In the genomic region with DNA sequence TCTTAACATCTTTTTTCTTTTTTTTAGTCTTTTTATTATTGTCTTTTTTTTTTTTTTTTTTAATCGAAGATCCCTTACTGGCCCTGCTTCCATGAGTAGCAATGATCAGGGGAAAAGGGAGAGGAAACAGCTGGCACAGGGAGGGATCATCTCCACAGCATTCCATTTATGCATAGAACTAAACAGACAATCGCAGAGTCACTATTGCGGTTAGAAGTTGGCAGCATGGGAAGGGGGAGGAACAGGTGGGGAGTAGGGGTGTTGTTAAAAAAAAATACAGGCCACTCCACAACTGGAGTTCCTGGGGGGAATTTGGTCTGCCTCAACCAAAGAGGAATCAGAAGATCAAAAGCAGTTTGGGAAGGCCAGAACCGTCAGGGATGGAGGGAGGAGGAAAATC, we compare ENCODE assay signal across 38 cellular contexts. TPM values are rescaled to one million over a fixed set of nuclear protein-coding genes. Genes with fewer than 3 reads are reported as not detected.
"Had no signal": no experiment of that assay in that cellular context is flagged by ENCODE, and none has a peak within 500 bp of the region (broad histone marks: within the 10 kb centered on the region; RNA-seq: fewer than 3 reads in every experiment).

No MANE protein-coding gene starts in this region.

- H3K4me3 ChIP-seq: ascending aorta, coronary artery, dorsolateral prefrontal cortex, gastroesophageal sphincter, neural progenitor cell, testis, transverse colon had no signal

- H3K4me2 ChIP-seq: neural progenitor cell had no signal

- DNase-seq: activated CD4-positive, alpha-beta memory T cell treated with anti-CD3 and anti-CD28 coated beads for 36 hours; activated CD4-positive, alpha-beta T cell treated with anti-CD3 and anti-CD28 coated beads, Interleukin-2, amount 10 ng/mL, durations not matched to agents 24 days and 14 days; activated CD8-positive, alpha-beta memory T cell treated with anti-CD3 and anti-CD28 coated beads, Interleukin-2, amount 50 U/mL, for 4 hours; activated effector memory CD4-positive, alpha-beta T cell treated with anti-CD3 and anti-CD28 coated beads, Interleukin-2, amount 50 U/mL, for 16 hours; activated naive CD4-positive, alpha-beta T cell treated with anti-CD3 and anti-CD28 coated beads for 36 hours; activated naive CD8-positive, alpha-beta T cell treated with anti-CD3 and anti-CD28 coated beads, Interleukin-2, amount 10 ng/mL, durations not matched to agents 7 days and 5 days; activated T-cell treated with anti-CD3 and anti-CD28 coated beads, Interleukin-2, amount 50 U/mL, for 1 hour; brain microvascular endothelial cell; dorsolateral prefrontal cortex; effector memory CD4-positive, alpha-beta T cell; hippocampal formation; left cardiac atrium; mammary epithelial cell; midbrain; natural killer cell; right cardiac atrium; stimulated activated CD4-positive, alpha-beta T cell treated with anti-CD3 and anti-CD28 coated beads, Interleukin-4, amount 100 ng/mL, for 1 hour; stimulated activated naive CD8-positive, alpha-beta T cell treated with anti-CD3 and anti-CD28 coated beads, Interleukin-15, Interleukin-2, amounts not matched to agents 100 U/mL and 50 U/mL, for 24 hours; T1000; testis; transverse colon; WERI-Rb-1 had no signal

- H3K4me1 ChIP-seq: ascending aorta, gastroesophageal sphincter, neural progenitor cell, testis, transverse colon had no signal

- H3K27ac ChIP-seq: ascending aorta, brain microvascular endothelial cell, coronary artery, dorsolateral prefrontal cortex, gastroesophageal sphincter, neural progenitor cell, testis, transverse colon, WERI-Rb-1 had no signal

- H3K27me3 ChIP-seq: ascending aorta, brain microvascular endothelial cell, dorsolateral prefrontal cortex, gastroesophageal sphincter, neural progenitor cell, testis, transverse colon had no signal

- H2AFZ ChIP-seq: neural progenitor cell had no signal

- H3K36me3 ChIP-seq: ascending aorta, brain microvascular endothelial cell, gastroesophageal sphincter, neural progenitor cell, transverse colon, WERI-Rb-1 had no signal

- ATAC-seq: activated CD4-positive, CD25-positive, alpha-beta regulatory T cell treated with anti-CD3 and anti-CD28 coated beads, Interleukin-2, amount 50 U/mL, for 24 hours; gastroesophageal sphincter; left cardiac atrium; natural killer cell; right cardiac atrium; stimulated activated naive CD8-positive, alpha-beta T cell treated with anti-CD3 and anti-CD28 coated beads, Interleukin-15, Interleukin-2, amounts not matched to agents 100 U/mL and 50 U/mL, for 24 hours had no signal

- H3K9ac ChIP-seq: neural progenitor cell had no signal

- H3K9me3 ChIP-seq: testis had no signal

RNA-seq across cellular contexts. Expression of a gene that starts 55.4 kb away (rescaled TPM):
- total RNA-seq: activated CD4-positive, alpha-beta memory T cell treated with anti-CD3 and anti-CD28 coated beads for 36 hours; activated CD4-positive, alpha-beta T cell treated with anti-CD3 and anti-CD28 coated beads, Interleukin-2, amount 10 ng/mL, durations not matched to agents 24 days and 14 days; activated CD8-positive, alpha-beta memory T cell treated with anti-CD3 and anti-CD28 coated beads for 36 hours; activated naive CD4-positive, alpha-beta T cell treated with anti-CD3 and anti-CD28 coated beads for 36 hours; activated naive CD8-positive, alpha-beta T cell treated with anti-CD3 and anti-CD28 coated beads, Interleukin-2, amount 10 ng/mL, durations not matched to agents 7 days and 5 days; activated T-helper 1 cell treated with anti-CD3 and anti-CD28 coated beads, Interleukin-12 subunit alpha, Interleukin-12 subunit beta, Interleukin-2, Interleukin-4 antibody, amounts not matched to agents 30 ng/mL and 10 ng/mL and 1 ng/mL, durations not matched to agents 14 hours and 24 hours and 36 hours; ascending aorta; cardiac septum; cerebellum; dorsolateral prefrontal cortex; epithelial cell of proximal tubule; fibroblast of villous mesenchyme; gastroesophageal sphincter; left cardiac atrium; liver; mammary epithelial cell; natural killer cell; omental fat pad; right cardiac atrium; skeletal muscle tissue; transverse colon; urinary bladder had no signal
- polyA plus RNA-seq: keratinocyte, liver, mammary epithelial cell, right cardiac atrium, urinary bladder had no signal
